ENCODE assay signal across 8 cellular contexts in genomic region chr21:26845066-26845749, GRCh38. TPM values are rescaled to one million over a fixed set of nuclear protein-coding genes. Genes with fewer than 3 reads are reported as not detected.
DNase-seq lines count a peak whose midpoint lies in the region; ATAC-seq and TF ChIP-seq lines count a peak whose summit lies in the region.

Gene ADAMTS1 (minus strand): TSS chr21:26845409. CDS start chr21:26844954, 455 bp downstream.

- TF ChIP-seq CTCF in fibroblast of pulmonary artery (IDR thresholded peaks at IDR 0.05; ENCODE audit: low read length, missing control alignments), result no peak
- TF ChIP-seq CTCF in upper lobe of left lung (IDR thresholded peaks at IDR 0.05), result peak in 2 of 6 experiments; percentile 8 to 16

- DNase-seq in CD8-positive, alpha-beta memory T cell, result peak in 1 of 5 donors; percentile 23
- DNase-seq in KBM-7 (peak; percentile 63), fibroblast of pulmonary artery (ENCODE audit: low read depth) (peak; percentile 91), upper lobe of left lung (peak; percentile 70 to 96)
- DNase-seq in activated CD8-positive, alpha-beta memory T cell treated with anti-CD3 and anti-CD28 coated beads, Interleukin-2, amount 10 ng/mL, durations not matched to agents 7 days and 5 days, result no peak

- peak; percentile 68 to 94 (median 82) for TF ChIP-seq POLR2A in upper lobe of left lung (IDR thresholded peaks at IDR 0.05)

- H3K4me1 Mint-ChIP-seq in CD8-positive, alpha-beta memory T cell, result peaks cover 28 to 40% (median 36%) of the 10 kb centered on the region in 3 donors
- peaks cover 27% of the 10 kb centered on the region for H3K4me1 Mint-ChIP-seq in activated CD8-positive, alpha-beta memory T cell treated with anti-CD3 and anti-CD28 coated beads, Interleukin-2, amount 10 ng/mL, durations not matched to agents 7 days and 5 days

- H3K27me3 Mint-ChIP-seq in CD8-positive, alpha-beta memory T cell, result peaks cover 28 to 70% of the 10 kb centered on the region in 2 donors
- peaks cover 78% of the 10 kb centered on the region for H3K27me3 Mint-ChIP-seq in activated CD8-positive, alpha-beta memory T cell treated with anti-CD3 and anti-CD28 coated beads, Interleukin-2, amount 10 ng/mL, durations not matched to agents 7 days and 5 days

- peaks cover 19% of the 10 kb centered on the region for H3K27me3 ChIP-seq in CD8-positive, alpha-beta memory T cell (ENCODE audit: insufficient read depth, low read length, poor library complexity, severe bottlenecking)
- H3K27me3 ChIP-seq in mucosa of stomach (ENCODE audit: control insufficient read depth, insufficient read depth, low read length) (peaks cover 45% of the 10 kb centered on the region), upper lobe of left lung (peaks cover 0 to 12% (median 5%) of the 10 kb centered on the region in 4 donors)

- H3K9me3 Mint-ChIP-seq in CD8-positive, alpha-beta memory T cell, result peaks cover 0 to 3% (median 0%) of the 10 kb centered on the region in 5 donors
- no peaks in the 10 kb centered on the region for H3K9me3 Mint-ChIP-seq in activated CD8-positive, alpha-beta memory T cell treated with anti-CD3 and anti-CD28 coated beads, Interleukin-2, amount 10 ng/mL, durations not matched to agents 7 days and 5 days (ENCODE audit: low read depth)

- CTCF ChIA-PET in CD8-positive, alpha-beta memory T cell (lab: Charles Lee), result interaction anchor here (2.3 kb wide), 1 partner anchor 1900 kb away, joined by 5 read pairs; no protein-coding TSS in a partner anchor
- CTCF ChIA-PET in activated CD8-positive, alpha-beta memory T cell treated with anti-CD3 and anti-CD28 coated beads, Interleukin-2, amount 10 ng/mL, durations not matched to agents 7 days and 5 days (lab: Charles Lee), result interaction anchor here (0.8 kb wide), 1 partner anchor 27 kb away, joined by 3 read pairs; no protein-coding TSS in a partner anchor

- no peak for ATAC-seq in activated CD8-positive, alpha-beta memory T cell treated with anti-CD3 and anti-CD28 coated beads, Interleukin-2, amount 10 ng/mL, durations not matched to agents 7 days and 5 days
- ATAC-seq in upper lobe of left lung (ENCODE audit: low FRiP score in 2 of 2) (peak; percentile 75), GM21825 (IDR thresholded peaks at IDR 0.05; ENCODE audit: unreplicated experiment) (no peak), HG02884 (IDR thresholded peaks at IDR 0.05; ENCODE audit: unreplicated experiment) (no peak)

- no peaks in the 10 kb centered on the region for H3K36me3 Mint-ChIP-seq in CD8-positive, alpha-beta memory T cell
- H3K36me3 Mint-ChIP-seq in activated CD8-positive, alpha-beta memory T cell treated with anti-CD3 and anti-CD28 coated beads, Interleukin-2, amount 10 ng/mL, durations not matched to agents 7 days and 5 days, result no peaks in the 10 kb centered on the region

- H3K4me3 ChIP-seq in CD8-positive, alpha-beta memory T cell (ENCODE audit: low read length), result peak within 1 kb of the TSS; percentile 34
- H3K4me3 ChIP-seq in fibroblast of pulmonary artery (replicated peaks; ENCODE audit: low read depth, low read length), result peak within 1 kb of the TSS; percentile 84
- H3K4me3 ChIP-seq in mucosa of stomach (ENCODE audit: low read length), result peak within 1 kb of the TSS; percentile 53
- H3K4me3 ChIP-seq in upper lobe of left lung, result peak within 1 kb of the TSS; percentile 59 to 83 (median 71)

- TF ChIP-seq EP300 in upper lobe of left lung (IDR thresholded peaks at IDR 0.05), result no peak

- no peak within 1 kb of the TSS for H3K27ac ChIP-seq in CD8-positive, alpha-beta memory T cell (ENCODE audit: low read depth, low read length)
- peak within 1 kb of the TSS; percentile 88 to 98 (median 91) for H3K27ac ChIP-seq in upper lobe of left lung

- peak within 1 kb of the TSS in 4 of 8 donors; percentile 33 to 78 (median 63) for H3K27ac Mint-ChIP-seq in CD8-positive, alpha-beta memory T cell
- no peak within 1 kb of the TSS for H3K27ac Mint-ChIP-seq in activated CD8-positive, alpha-beta memory T cell treated with anti-CD3 and anti-CD28 coated beads, Interleukin-2, amount 10 ng/mL, durations not matched to agents 7 days and 5 days

- H3K9me3 ChIP-seq in CD8-positive, alpha-beta memory T cell (ENCODE audit: low read length), result no peaks in the 10 kb centered on the region
- H3K9me3 ChIP-seq in mucosa of stomach (ENCODE audit: control insufficient read depth, low read length), result peaks cover 4% of the 10 kb centered on the region
- H3K9me3 ChIP-seq in upper lobe of left lung, result no peaks in the 10 kb centered on the region

- H3K36me3 ChIP-seq in CD8-positive, alpha-beta memory T cell (ENCODE audit: insufficient read depth, low read length), result no peaks in the 10 kb centered on the region
- H3K36me3 ChIP-seq in mucosa of stomach (ENCODE audit: control insufficient read depth, insufficient read depth, low read length) (no peaks in the 10 kb centered on the region), upper lobe of left lung (peaks cover 0 to 24% (median 2%) of the 10 kb centered on the region in 4 donors)

- peak within 1 kb of the TSS; percentile 66 to 93 (median 83) for H3K4me3 Mint-ChIP-seq in CD8-positive, alpha-beta memory T cell
- peak within 1 kb of the TSS; percentile 61 for H3K4me3 Mint-ChIP-seq in activated CD8-positive, alpha-beta memory T cell treated with anti-CD3 and anti-CD28 coated beads, Interleukin-2, amount 10 ng/mL, durations not matched to agents 7 days and 5 days

- H3K9ac ChIP-seq in mucosa of stomach (ENCODE audit: low read length), result peak within 1 kb of the TSS; percentile 79

- POLR2A ChIA-PET in CD8-positive, alpha-beta memory T cell (lab: Charles Lee), result no interaction called here

- peaks cover 15% of the 10 kb centered on the region for H3K4me1 ChIP-seq in CD8-positive, alpha-beta memory T cell (ENCODE audit: insufficient read depth, low read length)
- H3K4me1 ChIP-seq in mucosa of stomach (ENCODE audit: control insufficient read depth, insufficient read depth, low read length), result peaks cover 25% of the 10 kb centered on the region
- H3K4me1 ChIP-seq in upper lobe of left lung, result peaks cover 25 to 57% (median 33%) of the 10 kb centered on the region in 4 donors

- 1% methylated on average over 23 to 49 of the region's 54 CpGs for WGBS in upper lobe of left lung, 2 donors

- in situ Hi-C loops in KBM-7 (cut with MboI; ENCODE audit: low pct_unique_long_range_greater_than_20kb, low sequenced_read_pairs), result loop anchor here (25.0 kb wide), 1 partner anchor 867 kb away; no protein-coding TSS in a partner anchor

RNA-seq across cellular contexts. Expression of gene ADAMTS1, which starts in this region (rescaled TPM):
- not detected for total RNA-seq in CD8-positive, alpha-beta memory T cell
- polyA plus RNA-seq in CD8-positive, alpha-beta memory T cell, result 0.87 TPM
- total RNA-seq in activated CD8-positive, alpha-beta memory T cell treated with anti-CD3 and anti-CD28 coated beads, Interleukin-2, amount 10 ng/mL, durations not matched to agents 7 days and 5 days, result 1 to 10 TPM in 1 of 2 experiments, under 1 TPM in 1; 0.89 to 2.0 TPM
- 100 to 1,000 TPM in 1 of 6 donors, 10 to 100 TPM in 5; 37.9 to 144 (median 58.4) TPM for total RNA-seq in upper lobe of left lung

Comparison
In these comparisons a context has a peak if more than half of its experiments do, and no peak if none do; other contexts are left out.
1. RNA of gene ADAMTS1 (total RNA-seq): 37.9 to 144 TPM in upper lobe of left lung; 0.89 to 2.0 TPM in activated CD8-positive, alpha-beta memory T cell treated with anti-CD3 and anti-CD28 coated beads, Interleukin-2, amount 10 ng/mL, durations not matched to agents 7 days and 5 days and not detected in CD8-positive, alpha-beta memory T cell; every median in the first group is over 10 times any median in the second.
2. H3K4me3 ChIP-seq: peak in every context shown above with its lines; median percentile 84 in fibroblast of pulmonary artery; 71 in upper lobe of left lung; 53 in mucosa of stomach; 34 in CD8-positive, alpha-beta memory T cell.
3. ATAC-seq: peak in upper lobe of left lung (2 of 2); none in activated CD8-positive, alpha-beta memory T cell treated with anti-CD3 and anti-CD28 coated beads, Interleukin-2, amount 10 ng/mL, durations not matched to agents 7 days and 5 days (single experiment), GM21825 (single experiment) and HG02884 (single experiment).